Comparison of ENCODE assay signal across 1 cellular context in genomic region chrX:155052738-155053498, GRCh38.
TF ChIP-seq lines count a peak whose summit lies in the region.

No MANE protein-coding gene starts in this region.

TF ChIP-seq in A549, 52 proteins besides CTCF, POLR2A, EP300 and RAD21:
- no peak for TF ChIP-seq CBX2 (IDR thresholded peaks at IDR 0.05; ENCODE audit: borderline replicate concordance, low read depth)
- no peak for TF ChIP-seq BCL3 (IDR thresholded peaks at IDR 0.05)
- no peak for TF ChIP-seq RNF2 (IDR thresholded peaks at IDR 0.05; ENCODE audit: borderline replicate concordance, low read depth)
- TF ChIP-seq TFCP2L1 (CRISPR knock-in tag; IDR thresholded peaks at IDR 0.05): no peak
- no peak for TF ChIP-seq HOXB5 (CRISPR knock-in tag; IDR thresholded peaks at IDR 0.05)
- no peak for TF ChIP-seq PBX3 (IDR thresholded peaks at IDR 0.05)
- no peak for TF ChIP-seq MAX (IDR thresholded peaks at IDR 0.05)
- TF ChIP-seq PHF8 (IDR thresholded peaks at IDR 0.05; ENCODE audit: borderline replicate concordance, low read depth): no peak
- TF ChIP-seq HOXB13 (CRISPR knock-in tag; IDR thresholded peaks at IDR 0.05; ENCODE audit: low read depth): no peak
- TF ChIP-seq SREBF2 (IDR thresholded peaks at IDR 0.05): no peak
- TF ChIP-seq USF2 (IDR thresholded peaks at IDR 0.05): no peak
- TF ChIP-seq ZC3H11A (IDR thresholded peaks at IDR 0.05): no peak
- no peak for TF ChIP-seq ZNF302 (CRISPR knock-in tag; IDR thresholded peaks at IDR 0.05)
- TF ChIP-seq MAFK (IDR thresholded peaks at IDR 0.05; ENCODE audit: partially characterized antibody): no peak
- TF ChIP-seq FOSL2 (IDR thresholded peaks at IDR 0.05): no peak
- no peak for TF ChIP-seq FOSL2 (CRISPR knock-in tag; IDR thresholded peaks at IDR 0.05)
- TF ChIP-seq RFX5 (IDR thresholded peaks at IDR 0.05): no peak
- no peak for TF ChIP-seq ESRRA (IDR thresholded peaks at IDR 0.05; ENCODE audit: borderline replicate concordance, low read length)
